Comparison of ENCODE assay signal across 1 cellular context in genomic region chr20:18507218-18508191, GRCh38.
TF ChIP-seq lines count a peak whose summit lies in the region.

TSS of gene SEC23B (plus strand) at chr20:18507940. CDS start at chr20:18510836, 2,896 bp downstream.

TF ChIP-seq in HepG2, 621 proteins besides CTCF, POLR2A, EP300 and RAD21 (continued from another document and continues in another):
- TF ChIP-seq ZNF20 (CRISPR knock-in tag; IDR thresholded peaks at IDR 0.05), result no peak
- no peak; the same call in 1 of the 2 replicates for TF ChIP-seq ZNF484 (CRISPR knock-in tag; IDR thresholded peaks at IDR 0.05; ENCODE audit: borderline replicate concordance, low read depth)
- 0 out of 2 replicates have a peak, but pooled peaks have one; percentile 49 for TF ChIP-seq PCBP1 (IDR thresholded peaks at IDR 0.05; ENCODE audit: borderline replicate concordance, low read depth, low read length)
- peak; percentile 93 for TF ChIP-seq ZNF580 (CRISPR knock-in tag; IDR thresholded peaks at IDR 0.05; ENCODE audit: borderline replicate concordance, low read depth)
- no peak for TF ChIP-seq HMGA1 (CRISPR knock-in tag; conservative IDR thresholded peaks at IDR 0.05)
- TF ChIP-seq AFF4 (CRISPR knock-in tag; IDR thresholded peaks at IDR 0.05), result peak; percentile 76; the same call in 1 of the 2 replicates
- TF ChIP-seq CBX1 (IDR thresholded peaks at IDR 0.05; ENCODE audit: low read depth), result peak; percentile 14
- peak; percentile 29; the same call in 1 of the 2 replicates for TF ChIP-seq ZSCAN22 (CRISPR knock-in tag; IDR thresholded peaks at IDR 0.05)
- peak; percentile 97 for TF ChIP-seq ZNF574 (CRISPR knock-in tag; IDR thresholded peaks at IDR 0.05)
- TF ChIP-seq MED1 (CRISPR knock-in tag; IDR thresholded peaks at IDR 0.05), result peak; percentile 69
- TF ChIP-seq TMF1 (CRISPR knock-in tag; IDR thresholded peaks at IDR 0.05; ENCODE audit: low read depth), result peak; percentile 87
- no peak for TF ChIP-seq ETV6 (CRISPR knock-in tag; conservative IDR thresholded peaks at IDR 0.05)
- peak; percentile 45; the same call in 1 of the 2 replicates for TF ChIP-seq FUBP1 (CRISPR knock-in tag; IDR thresholded peaks at IDR 0.05; ENCODE audit: borderline replicate concordance)
- TF ChIP-seq SNAPC5 (CRISPR knock-in tag; IDR thresholded peaks at IDR 0.05; ENCODE audit: borderline replicate concordance), result peak; percentile 33
- TF ChIP-seq MYC (CRISPR knock-in tag; IDR thresholded peaks at IDR 0.05; ENCODE audit: borderline replicate concordance), result peak; percentile 92
- no peak for TF ChIP-seq ZNF646 (CRISPR knock-in tag; IDR thresholded peaks at IDR 0.05)
- no peak for TF ChIP-seq ZNF597 (CRISPR knock-in tag; IDR thresholded peaks at IDR 0.05)
- TF ChIP-seq ZNF614 (CRISPR knock-in tag; IDR thresholded peaks at IDR 0.05; ENCODE audit: borderline replicate concordance), result peak; percentile 92
- TF ChIP-seq TAF15 (IDR thresholded peaks at IDR 0.05; ENCODE audit: low read depth, low read length, poor library complexity, severe bottlenecking), result peak; percentile 91
- 0 out of 2 replicates have a peak, but pooled peaks have one; percentile 60 for TF ChIP-seq ZMYM2 (CRISPR knock-in tag; IDR thresholded peaks at IDR 0.05)
- TF ChIP-seq RFXAP (CRISPR knock-in tag; IDR thresholded peaks at IDR 0.05; ENCODE audit: borderline replicate concordance), result peak; percentile 99
- TF ChIP-seq CREB1 (IDR thresholded peaks at IDR 0.05), result peak; percentile 97
- TF ChIP-seq CREB1 (CRISPR knock-in tag; IDR thresholded peaks at IDR 0.05), result peak; percentile 99
- peak; percentile 91 for TF ChIP-seq IRF9 (CRISPR knock-in tag; IDR thresholded peaks at IDR 0.05; ENCODE audit: borderline replicate concordance)
- peak; percentile 68 for TF ChIP-seq ISL2 (CRISPR knock-in tag; IDR thresholded peaks at IDR 0.05)
- TF ChIP-seq ZNF766 (CRISPR knock-in tag; IDR thresholded peaks at IDR 0.05; ENCODE audit: borderline replicate concordance), result no peak; the same call in 1 of the 2 replicates
- TF ChIP-seq RERE (CRISPR knock-in tag; IDR thresholded peaks at IDR 0.05; ENCODE audit: low read depth), result peak; percentile 65
- TF ChIP-seq IKZF4 (CRISPR knock-in tag; IDR thresholded peaks at IDR 0.05; ENCODE audit: borderline replicate concordance, low read depth, not compliant biosample characterization), result peak; percentile 59
- peak; percentile 53; the same call in 1 of the 2 replicates for TF ChIP-seq HOXD1 (CRISPR knock-in tag; IDR thresholded peaks at IDR 0.05)
- TF ChIP-seq ZNF572 (CRISPR knock-in tag; IDR thresholded peaks at IDR 0.05), result no peak; the same call in 1 of the 2 replicates
- peak; percentile 66; the same call in 1 of the 2 replicates for TF ChIP-seq GTF2F1 (IDR thresholded peaks at IDR 0.05; ENCODE audit: low read length)
- TF ChIP-seq ZIK1 (CRISPR knock-in tag; IDR thresholded peaks at IDR 0.05; ENCODE audit: borderline replicate concordance, low read depth), result no peak; the same call in none of the 2 replicates
